26 cellular contexts compared by ENCODE assay signal in the genomic region with DNA sequence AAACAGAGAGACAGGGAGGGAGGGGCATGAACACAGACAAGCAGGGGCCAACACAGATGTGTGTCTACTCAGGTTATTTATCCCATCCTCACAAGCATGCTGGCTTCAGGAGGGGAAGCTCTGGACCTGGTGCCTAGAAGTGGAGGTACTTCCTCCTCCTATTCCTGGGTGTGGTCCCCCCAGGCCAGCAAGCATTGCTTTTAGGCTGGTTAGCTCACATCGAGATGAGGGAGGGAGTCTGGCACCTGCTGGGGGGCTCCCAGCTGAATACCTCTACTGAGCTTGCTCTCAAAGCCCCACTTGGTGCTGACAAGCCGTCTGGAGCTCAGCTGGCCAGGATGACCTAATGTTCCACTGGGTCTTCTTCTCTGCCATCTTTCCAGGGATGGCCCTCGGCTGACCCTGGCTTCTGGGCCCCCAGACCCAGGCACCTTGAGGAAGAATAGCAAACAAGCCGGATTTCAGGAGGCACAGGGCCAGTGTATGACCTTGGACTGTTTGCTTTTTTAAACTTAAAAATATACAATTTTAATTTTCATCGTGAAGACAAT. TPM values are rescaled to one million over a fixed set of nuclear protein-coding genes. Genes with fewer than 3 reads are reported as not detected.
DNase-seq lines count a peak whose midpoint lies in the region; ATAC-seq, FAIRE-seq and TF ChIP-seq lines count a peak whose summit lies in the region.
"Had no signal": no experiment of that assay in that cellular context is flagged by ENCODE, and none has a peak within 500 bp of the region (broad histone marks: within the 10 kb centered on the region; RNA-seq: fewer than 3 reads in every experiment).

No MANE protein-coding gene starts in this region.

- H2AFZ ChIP-seq in mammary epithelial cell (ENCODE audit: low read depth, low read length) = no peak overlapping the region

- H3K27me3 ChIP-seq in spleen (replicated peaks in 1 of 7) (peaks cover 0 to 74% (median 0%) of the 10 kb centered on the region in 7 donors), mammary epithelial cell (ENCODE audit: insufficient read depth, low read length) (peaks cover 5% of the 10 kb centered on the region)

- H3K4me1 Mint-ChIP-seq in endothelial cell (ENCODE audit: unreplicated experiment) = peaks cover 3% of the 10 kb centered on the region

- no peaks in the 10 kb centered on the region for H3K79me2 ChIP-seq in mammary epithelial cell (ENCODE audit: insufficient read depth, low read length)

- H3K9me3 ChIP-seq in spleen = peaks cover 0 to 6% (median 0%) of the 10 kb centered on the region in 8 donors
- no peaks in the 10 kb centered on the region for H3K9me3 ChIP-seq in mammary epithelial cell (replicated peaks; ENCODE audit: insufficient read depth, low read length)

- TF ChIP-seq POLR2A in spleen (IDR thresholded peaks at IDR 0.05) = no peak
- no peak for TF ChIP-seq POLR2A in GM12892 (IDR thresholded peaks at IDR 0.05; ENCODE audit: low read depth, low read length)

- DNase-seq in left ventricle myocardium superior (peak; percentile 6), Right ventricle myocardium superior (no peak), NCI-H69 (lab: John Stamatoyannopoulos, UW) (peak; percentile 40), epithelial cell of esophagus (ENCODE audit: low read depth) (peak; percentile 31), spleen (peak; percentile 30), endothelial cell (ENCODE audit: low spot score) (no peak), GM12892 (ENCODE audit: insufficient read length) (no peak), mammary epithelial cell (no peak)
- DNase-seq: CD8-positive, alpha-beta memory T cell; DMS79 treated with DMSO at 0.1 percent for 48 hours; GF-D8; H9; Karpas-422; NCI-H1092; NCI-H1417 treated with DMSO at 0.1 percent for 48 hours; NCI-H187 treated with DMSO at 0.1 percent for 48 hours; NCI-H446; NCI-H524 treated with DMSO at 0.1 percent for 48 hours; SIG-M5; SW 1271 had no signal

- H3K4me1 ChIP-seq in spleen (no peaks in the 10 kb centered on the region), mammary epithelial cell (ENCODE audit: insufficient read depth, low read length) (no peaks in the 10 kb centered on the region)

- H3K4me3 ChIP-seq in epithelial cell of esophagus (ENCODE audit: low read length) (no peak overlapping the region), spleen (no peak overlapping the region), mammary epithelial cell (replicated peaks in 1 of 3; ENCODE audit: insufficient read depth in 1 of 3, low read depth in 2 of 3, low read length in 3 of 3) (no peak overlapping the region)
- H3K4me3 ChIP-seq: SK-N-MC had no signal

- no peak overlapping the region for H3K4me2 ChIP-seq in mammary epithelial cell (ENCODE audit: insufficient read depth, low read depth, low read length)

- FAIRE-seq in GM12892 (lab: Jason Lieb, UNC) = no peak
- FAIRE-seq: A204.1, GM12891, HepG2 had no signal

- no TSS peak for BruUV-seq in mammary epithelial cell (replicated peaks; lab: Mats Ljungman, UMichigan)

- WGBS in spleen, 5 donors = 22 to 37% (median 32%) methylated on average over 5 of the region's 5 CpGs
- WGBS in mammary epithelial cell (ENCODE audit: low coverage, missing lambda C conversion rate) = 64% methylated on average over 3 of the region's 5 CpGs

- no peaks in the 10 kb centered on the region for H3K36me3 Mint-ChIP-seq in endothelial cell (ENCODE audit: low read depth, unreplicated experiment)
- H3K36me3 Mint-ChIP-seq: CD8-positive, alpha-beta memory T cell had no signal

- CTCF ChIA-PET in mammary epithelial cell (lab: Charles Lee; ENCODE audit: low non-redundant PET) = interaction anchor here (0.6 kb wide), 1 partner anchor 14 kb away, joined by 3 read pairs; no protein-coding TSS in a partner anchor

- TF ChIP-seq CTCF in epithelial cell of esophagus (IDR thresholded peaks at IDR 0.05; ENCODE audit: insufficient read depth, low read depth, low read length, missing control alignments) (no peak), spleen (IDR thresholded peaks at IDR 0.05 in 8 of 11, conservative IDR thresholded peaks at IDR 0.05 in 3 of 11) (no peak), endothelial cell (IDR thresholded peaks at IDR 0.05; ENCODE audit: unreplicated experiment) (no peak), mammary epithelial cell (conservative IDR thresholded peaks at IDR 0.05 in 1 of 2, IDR thresholded peaks at IDR 0.05 in 1 of 2; ENCODE audit: extremely low read depth in 1 of 2, insufficient read depth in 1 of 2, low read depth in 1 of 2, low read length in 2 of 2) (no peak)

- no peaks in the 10 kb centered on the region for H3K9me3 Mint-ChIP-seq in endothelial cell (ENCODE audit: unreplicated experiment)
- H3K9me3 Mint-ChIP-seq: CD8-positive, alpha-beta memory T cell; H9; T-helper 1 cell treated with Interleukin-12 subunit alpha and Interleukin-12 subunit beta and Interleukin-4 antibody, amounts not matched to agents 30 μg/mL and 1 μg/mL, for 36 hours had no signal

- H3K27me3 Mint-ChIP-seq in endothelial cell (ENCODE audit: unreplicated experiment) = peaks cover 16% of the 10 kb centered on the region

- H3K27ac Mint-ChIP-seq in endothelial cell (ENCODE audit: unreplicated experiment) = no peak overlapping the region
- H3K27ac Mint-ChIP-seq: T-helper 1 cell treated with Interleukin-12 subunit alpha and Interleukin-12 subunit beta and Interleukin-4 antibody, amounts not matched to agents 30 μg/mL and 1 μg/mL, for 36 hours had no signal

- H3K27ac ChIP-seq in spleen = no peak overlapping the region
- H3K27ac ChIP-seq in mammary epithelial cell (ENCODE audit: insufficient read depth, low read depth, low read length) = no peak overlapping the region
- H3K27ac ChIP-seq: C4-2B, SK-N-MC had no signal

- H3K9ac ChIP-seq in mammary epithelial cell (ENCODE audit: insufficient read depth, low read length) = no peak overlapping the region

- H3K36me3 ChIP-seq in spleen (no peaks in the 10 kb centered on the region), mammary epithelial cell (ENCODE audit: insufficient read depth, low read length) (no peaks in the 10 kb centered on the region)

- in situ Hi-C loops in mammary epithelial cell (cut with MboI; ENCODE audit: low sequenced_read_pairs in 2 of 2) = no loop called here

- dilution Hi-C loops in mammary epithelial cell (cut with HindIII; ENCODE audit: low sequenced_read_pairs) = loop anchor here (5.0 kb wide), 1 partner anchor 234 kb away; no protein-coding TSS in a partner anchor

- no peak overlapping the region for H3K4me3 Mint-ChIP-seq in endothelial cell (ENCODE audit: unreplicated experiment)
- H3K4me3 Mint-ChIP-seq: CD8-positive, alpha-beta memory T cell; H9; T-helper 1 cell treated with Interleukin-12 subunit alpha and Interleukin-12 subunit beta and Interleukin-4 antibody, amounts not matched to agents 30 μg/mL and 1 μg/mL, for 36 hours had no signal

- intact Hi-C loops in left ventricle myocardium superior (cut with micrococcal nuclease) = no loop called here
- intact Hi-C loops in Right ventricle myocardium superior (cut with DNase I) = no loop called here
- intact Hi-C loops in spleen (cut with DNase I; ENCODE audit: low total_unique reads) = no loop called here
- intact Hi-C loops in mammary epithelial cell (cut with micrococcal nuclease) = no loop called here

- ATAC-seq in left ventricle myocardium superior (no peak), Right ventricle myocardium superior (ENCODE audit: poor library complexity) (no peak)
- ATAC-seq: HepG2 had no signal

- no peaks in the 10 kb centered on the region for H4K20me1 ChIP-seq in mammary epithelial cell (ENCODE audit: insufficient read depth, low read length)

RNA-seq across cellular contexts. Expression of gene FAM241B, which starts 26.7 kb away (rescaled TPM):
- total RNA-seq in left ventricle myocardium superior (2.8 TPM), Right ventricle myocardium superior (3.3 TPM), spleen (1 to 10 TPM in 6 of 7 donors, under 1 TPM in 1; 0.77 to 2.8 (median 1.8) TPM), endothelial cell (ENCODE audit: unreplicated experiment) (7.1 TPM), mammary epithelial cell (10 to 100 TPM in 1 of 2 donors, 1 to 10 TPM in 1; 4.0 to 15.1 TPM)
- polyA plus RNA-seq in spleen (1 to 10 TPM; 1.6 to 3.2 (median 1.7) TPM), mammary epithelial cell (10.1 TPM)
- polyA plus RNA-seq in GM12892 (2012; ENCODE audit: missing spikeins) = not detected
- not detected for polyA minus RNA-seq in mammary epithelial cell

Comparison
In these comparisons a context has a peak if more than half of its experiments do, and no peak if none do; other contexts are left out.
1. DNase-seq: peak in left ventricle myocardium superior (single experiment), NCI-H69 (single experiment), epithelial cell of esophagus (single experiment) and spleen (single experiment); none in Right ventricle myocardium superior (single experiment), endothelial cell (single experiment), GM12892 (single experiment) and mammary epithelial cell (single experiment).